13 cellular contexts compared by ENCODE assay signal in genomic region chr17:50917418-50917743, GRCh38. TPM values are rescaled to one million over a fixed set of nuclear protein-coding genes. Genes with fewer than 3 reads are reported as not detected.
DNase-seq lines count a peak whose midpoint lies in the region; ATAC-seq, FAIRE-seq and TF ChIP-seq lines count a peak whose summit lies in the region.
"Had no signal": no experiment of that assay in that cellular context is flagged by ENCODE, and none has a peak within 500 bp of the region (broad histone marks: within the 10 kb centered on the region; RNA-seq: fewer than 3 reads in every experiment).

No MANE protein-coding gene starts in this region.

- DNase-seq in GM12891 (ENCODE audit: insufficient read length, low spot score) (no peak), caudate nucleus (lab: John Stamatoyannopoulos, UW) (peak in 27 of 61 donors; percentile 10 to 54 (median 31)), putamen (ENCODE audit: low spot score) (peak; percentile 65), progenitor cell of endocrine pancreas (ENCODE audit: low spot score, unreplicated experiment) (no peak), NCI-H524 treated with DMSO at 0.1 percent for 48 hours (lab: John Stamatoyannopoulos, UW) (no peak), foreskin keratinocyte (no peak)
- DNase-seq: natural killer cell, NCI-H1417 treated with DMSO at 0.1 percent for 48 hours, T-helper 2 cell had no signal

- no peaks in the 10 kb centered on the region for H3K36me3 Mint-ChIP-seq in progenitor cell of endocrine pancreas (ENCODE audit: insufficient read depth)
- H3K36me3 Mint-ChIP-seq: natural killer cell had no signal

- H3K27ac Mint-ChIP-seq in progenitor cell of endocrine pancreas, result no peak overlapping the region

- TF ChIP-seq CTCF in progenitor cell of endocrine pancreas (IDR thresholded peaks at IDR 0.05; ENCODE audit: unreplicated experiment) (no peak), foreskin keratinocyte (conservative IDR thresholded peaks at IDR 0.05) (no peak)

- H3K4me3 Mint-ChIP-seq in progenitor cell of endocrine pancreas (ENCODE audit: low read depth), result no peak overlapping the region
- H3K4me3 Mint-ChIP-seq: endodermal cell; natural killer cell; stimulated activated naive CD8-positive, alpha-beta T cell treated with anti-CD3 and anti-CD28 coated beads, Interleukin-15, Interleukin-2, amounts not matched to agents 100 ng/mL and 50 ng/mL, for 24 hours had no signal

- FAIRE-seq in GM12891 (lab: Jason Lieb, UNC), result peak; percentile 73

- ATAC-seq in HG02642 (IDR thresholded peaks at IDR 0.05; ENCODE audit: poor library complexity, unreplicated experiment) (peak; percentile 51), HG03432 (IDR thresholded peaks at IDR 0.05; ENCODE audit: unreplicated experiment) (no peak), foreskin keratinocyte (no peak)
- ATAC-seq: natural killer cell had no signal

- no peaks in the 10 kb centered on the region for H3K9me3 Mint-ChIP-seq in progenitor cell of endocrine pancreas (ENCODE audit: low read depth)
- H3K9me3 Mint-ChIP-seq: endodermal cell; natural killer cell; stimulated activated naive CD8-positive, alpha-beta T cell treated with anti-CD3 and anti-CD28 coated beads, Interleukin-15, Interleukin-2, amounts not matched to agents 100 ng/mL and 50 ng/mL, for 24 hours had no signal

- H3K4me1 Mint-ChIP-seq in progenitor cell of endocrine pancreas (ENCODE audit: low read depth), result peaks cover 31% of the 10 kb centered on the region

- H3K27ac ChIP-seq in caudate nucleus (ENCODE audit: low read depth, low read length), result peak overlapping the region; percentile 98
- H3K27ac ChIP-seq in foreskin keratinocyte, result no peak overlapping the region

- H3K27me3 ChIP-seq in foreskin keratinocyte, result no peaks in the 10 kb centered on the region

- no peaks in the 10 kb centered on the region for H3K27me3 Mint-ChIP-seq in progenitor cell of endocrine pancreas
- H3K27me3 Mint-ChIP-seq: stimulated activated naive CD8-positive, alpha-beta T cell treated with anti-CD3 and anti-CD28 coated beads, Interleukin-15, Interleukin-2, amounts not matched to agents 100 ng/mL and 50 ng/mL, for 24 hours had no signal

- H3K4me1 ChIP-seq in foreskin keratinocyte, result peaks cover 16% of the 10 kb centered on the region

- TF ChIP-seq POLR2A in GM12891 (IDR thresholded peaks at IDR 0.05; ENCODE audit: low read depth, low read length), result no peak

TF ChIP-seq in GM12891, 5 proteins besides CTCF, POLR2A, EP300 and RAD21:
- TF ChIP-seq SPI1 (IDR thresholded peaks at IDR 0.05; ENCODE audit: low read depth, low read length) (no peak), POU2F2 (IDR thresholded peaks at IDR 0.05; ENCODE audit: low read depth, low read length) (peak; percentile 93)
TF ChIP-seq in GM12891: peak in this region for 1.

RNA-seq across cellular contexts. Expression of gene TOB1, which starts 51.2 kb away (rescaled TPM):
- 9.6 TPM for polyA plus RNA-seq in GM12891 (2012; ENCODE audit: low read depth, missing spikeins)
- total RNA-seq in progenitor cell of endocrine pancreas (41.0 and 43.9 TPM in 2 replicates), foreskin keratinocyte (45.2 and 49.1 TPM in 2 replicates)
- polyA plus RNA-seq in foreskin keratinocyte, result 31.7 and 35.3 TPM in 2 replicates
